8 cellular contexts compared by ENCODE assay signal in genomic region chr5:159184858-159185381, GRCh38. TPM values are rescaled to one million over a fixed set of nuclear protein-coding genes. Genes with fewer than 3 reads are reported as not detected.
DNase-seq lines count a peak whose midpoint lies in the region; ATAC-seq, FAIRE-seq and TF ChIP-seq lines count a peak whose summit lies in the region.

No MANE protein-coding gene starts in this region.

- ATAC-seq in naive thymus-derived CD4-positive, alpha-beta T cell = peak; percentile 29
- no peak for ATAC-seq in HG02938 (IDR thresholded peaks at IDR 0.05; ENCODE audit: unreplicated experiment)

- DNase-seq in GM10248 (ENCODE audit: extremely low spot score) (peak; percentile 24), HPDE6-E6E7 (ENCODE audit: extremely low spot score) (peak; percentile 4), astrocyte (ENCODE audit: low read depth) (peak; percentile 97), posterior cingulate gyrus (no peak), pons (ENCODE audit: low spot score) (no peak), SIG-M5 (lab: John Stamatoyannopoulos, UW) (no peak)
- DNase-seq in naive thymus-derived CD4-positive, alpha-beta T cell = no peak

- peak overlapping the region; percentile 67 for H3K4me2 ChIP-seq in astrocyte (ENCODE audit: low read length)

- H3K36me3 Mint-ChIP-seq in astrocyte (ENCODE audit: low read depth, unreplicated experiment) = peaks cover 20% of the 10 kb centered on the region
- H3K36me3 Mint-ChIP-seq in naive thymus-derived CD4-positive, alpha-beta T cell = peaks cover 0 to 35% (median 22%) of the 10 kb centered on the region in 5 donors

- POLR2A ChIA-PET in GM10248 (lab: Yijun Ruan, JAX) = no interaction called here
- POLR2A ChIA-PET in naive thymus-derived CD4-positive, alpha-beta T cell (lab: Charles Lee) = interaction anchor here (1.6 kb wide), 1 partner anchor 13 kb away, joined by 3 read pairs; no protein-coding TSS in a partner anchor

- H3K27me3 ChIP-seq in astrocyte (ENCODE audit: insufficient read depth, low read length) = no peaks in the 10 kb centered on the region
- no peaks in the 10 kb centered on the region for H3K27me3 ChIP-seq in naive thymus-derived CD4-positive, alpha-beta T cell (ENCODE audit: control insufficient read depth in 2 of 2, insufficient read depth in 2 of 2, low read length in 2 of 2)

- H3K27ac Mint-ChIP-seq in astrocyte (ENCODE audit: unreplicated experiment) = peak overlapping the region; percentile 93
- H3K27ac Mint-ChIP-seq in naive thymus-derived CD4-positive, alpha-beta T cell = peak overlapping the region in 8 of 9 donors; percentile 14 to 88 (median 82)

- no peaks in the 10 kb centered on the region for H3K9me3 Mint-ChIP-seq in astrocyte (ENCODE audit: unreplicated experiment)
- no peaks in the 10 kb centered on the region for H3K9me3 Mint-ChIP-seq in naive thymus-derived CD4-positive, alpha-beta T cell

- no peak overlapping the region for H3K4me3 ChIP-seq in astrocyte (ENCODE audit: insufficient read depth, low read depth, low read length)
- H3K4me3 ChIP-seq in naive thymus-derived CD4-positive, alpha-beta T cell (ENCODE audit: low read length) = no peak overlapping the region

- peak overlapping the region; percentile 10 for H3K4me3 Mint-ChIP-seq in astrocyte (ENCODE audit: unreplicated experiment)
- peak overlapping the region in 2 of 10 donors; percentile 4 to 50 for H3K4me3 Mint-ChIP-seq in naive thymus-derived CD4-positive, alpha-beta T cell

- H3K9ac ChIP-seq in astrocyte (ENCODE audit: low read length) = peak overlapping the region; percentile 75

- H3K4me1 ChIP-seq in astrocyte (ENCODE audit: insufficient read depth, low read length) = peaks cover 58% of the 10 kb centered on the region
- peaks cover 0 to 11% of the 10 kb centered on the region in 2 donors for H3K4me1 ChIP-seq in naive thymus-derived CD4-positive, alpha-beta T cell (ENCODE audit: control insufficient read depth in 2 of 2, insufficient read depth in 2 of 2, low read length in 2 of 2)

- CTCF ChIA-PET in GM10248 (lab: Yijun Ruan, JAX) = interaction anchor here (0.6 to 2.8 kb wide), 8 partner anchors 9 to 28 kb away, joined by 3 to 11 read pairs (median 4); no protein-coding TSS in a partner anchor
- CTCF ChIA-PET in naive thymus-derived CD4-positive, alpha-beta T cell (lab: Charles Lee) = interaction anchor here (0.9 kb wide), 1 partner anchor 27 kb away, joined by 3 read pairs; no protein-coding TSS in a partner anchor

- peaks cover 55% of the 10 kb centered on the region for H3K4me1 Mint-ChIP-seq in astrocyte (ENCODE audit: low read depth, unreplicated experiment)
- H3K4me1 Mint-ChIP-seq in naive thymus-derived CD4-positive, alpha-beta T cell = peaks cover 28 to 86% (median 79%) of the 10 kb centered on the region in 7 donors

- peaks cover 70% of the 10 kb centered on the region for H3K79me2 ChIP-seq in astrocyte (ENCODE audit: insufficient read depth, low read length)

- H3K27me3 Mint-ChIP-seq in astrocyte (ENCODE audit: low read depth, unreplicated experiment) = no peaks in the 10 kb centered on the region
- no peaks in the 10 kb centered on the region for H3K27me3 Mint-ChIP-seq in naive thymus-derived CD4-positive, alpha-beta T cell

- no peaks in the 10 kb centered on the region for H4K20me1 ChIP-seq in astrocyte (ENCODE audit: insufficient read depth, low read length)

- peaks cover 2% of the 10 kb centered on the region for H3K36me3 ChIP-seq in astrocyte (ENCODE audit: insufficient read depth, low read length)
- H3K36me3 ChIP-seq in naive thymus-derived CD4-positive, alpha-beta T cell (ENCODE audit: control insufficient read depth in 2 of 3, insufficient read depth in 3 of 3, low read length in 3 of 3) = peaks cover 0 to 27% (median 13%) of the 10 kb centered on the region in 3 experiments

- no peak for TF ChIP-seq CTCF in GM10248 (IDR thresholded peaks at IDR 0.05; ENCODE audit: control extremely low read depth, extremely low read depth, low read depth, missing control alignments)
- no peak for TF ChIP-seq CTCF in astrocyte (IDR thresholded peaks at IDR 0.05; ENCODE audit: insufficient read depth, low read depth, low read length)

- H3K9me3 ChIP-seq in astrocyte (ENCODE audit: insufficient read depth, low read depth, low read length) = no peaks in the 10 kb centered on the region
- H3K9me3 ChIP-seq in naive thymus-derived CD4-positive, alpha-beta T cell (ENCODE audit: control insufficient read depth in 2 of 3, low read length in 3 of 3) = no peaks in the 10 kb centered on the region

- intact Hi-C loops in naive thymus-derived CD4-positive, alpha-beta T cell (cut with micrococcal nuclease) = no loop called here
- intact Hi-C loops in posterior cingulate gyrus (cut with DNase I) = no loop called here

- H3K27ac ChIP-seq in astrocyte (ENCODE audit: low read depth, low read length) = peak overlapping the region; percentile 96
- no peak overlapping the region for H3K27ac ChIP-seq in naive thymus-derived CD4-positive, alpha-beta T cell (ENCODE audit: low read depth, low read length)

- peak; percentile 64 for FAIRE-seq in astrocyte (lab: Jason Lieb, UNC)

- no peak overlapping the region for H2AFZ ChIP-seq in astrocyte (ENCODE audit: low read depth, low read length)

RNA-seq across cellular contexts. Expression of gene RNF145, which starts 24.4 kb away (rescaled TPM):
- total RNA-seq in astrocyte = 48.0 and 54.0 TPM in 2 replicates
- 100 to 1,000 TPM in 1 of 5 experiments, 10 to 100 TPM in 4; 51.8 to 142 (median 70.6) TPM for total RNA-seq in naive thymus-derived CD4-positive, alpha-beta T cell
- 10 to 100 TPM; 10.8 to 12.6 TPM for polyA plus RNA-seq in naive thymus-derived CD4-positive, alpha-beta T cell

Comparison
In these comparisons a context has a peak if more than half of its experiments do, and no peak if none do; other contexts are left out.
1. DNase-seq: peak in GM10248 (single experiment), HPDE6-E6E7 (single experiment) and astrocyte (single experiment); none in naive thymus-derived CD4-positive, alpha-beta T cell (0 of 9), posterior cingulate gyrus (0 of 10), pons (single experiment) and SIG-M5 (single experiment).